ENCODE assay signal across 8 cellular contexts in the genomic region with DNA sequence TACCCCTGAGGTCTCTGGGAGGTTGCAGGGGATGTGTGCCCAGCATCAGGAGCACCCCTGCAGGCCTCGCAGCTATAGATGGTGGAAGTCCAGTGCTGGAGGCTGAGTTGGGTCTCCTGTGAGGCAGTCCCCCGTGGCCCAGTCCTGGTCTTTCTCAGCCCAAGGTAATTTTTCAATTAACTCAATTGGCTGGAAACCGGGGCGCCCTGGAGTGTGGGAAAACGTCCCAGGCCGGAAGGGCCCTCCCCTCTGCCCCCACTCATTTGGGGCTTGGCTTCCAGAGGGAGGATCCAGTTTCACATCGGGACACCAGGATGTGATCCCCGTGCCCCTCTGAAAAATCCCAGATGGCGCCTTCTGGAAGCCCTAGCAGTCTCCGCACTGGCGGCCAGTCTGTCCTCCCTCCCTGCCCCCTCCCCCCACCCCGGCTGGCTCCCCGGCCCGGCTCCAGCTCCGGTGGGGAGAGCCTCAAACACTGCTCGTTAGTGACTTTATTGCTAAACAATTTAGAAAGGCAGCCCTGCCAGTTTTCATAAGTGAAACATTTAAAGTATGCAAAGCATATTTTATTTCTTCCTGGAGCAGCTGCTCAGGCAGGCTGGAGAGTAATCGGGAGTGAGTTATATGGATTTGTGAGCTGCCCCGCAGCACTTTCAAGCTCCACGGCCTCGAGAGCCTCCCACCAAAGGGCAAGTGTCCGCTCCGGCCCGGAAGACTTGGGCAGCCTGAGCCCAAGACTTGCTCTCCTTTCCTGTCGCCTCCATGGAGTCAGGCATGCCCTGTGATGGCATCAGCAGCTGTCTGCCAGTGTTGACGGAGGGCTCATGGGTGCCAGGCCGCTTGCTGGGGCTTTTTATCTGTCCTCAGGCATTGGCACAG.
A peak's percentile ranks its signal among the peaks of the same experiment; 100 is the strongest.
DNase-seq lines count a peak whose midpoint lies in the region; ATAC-seq and TF ChIP-seq lines count a peak whose summit lies in the region.

No MANE protein-coding gene starts in this region.

- 16 to 17% methylated on average over 26 of the region's 26 CpGs for WGBS in heart right ventricle, 2 donors

- no peaks in the 10 kb centered on the region for H3K36me3 Mint-ChIP-seq in progenitor cell of endocrine pancreas (ENCODE audit: insufficient read depth)
- no peaks in the 10 kb centered on the region for H3K36me3 Mint-ChIP-seq in stimulated activated effector memory CD8-positive, alpha-beta T cell treated with anti-CD3 and anti-CD28 coated beads, Interleukin-12 subunit alpha, Interleukin-12 subunit beta, amount 100 ng/mL, for 72 hours

- H3K4me1 ChIP-seq in heart right ventricle = peaks cover 11 to 61% (median 41%) of the 10 kb centered on the region in 9 donors

- intact Hi-C loops in heart right ventricle (cut with DNase I) = no loop called here

- H3K27me3 ChIP-seq in heart right ventricle = no peaks in the 10 kb centered on the region

- no peaks in the 10 kb centered on the region for H3K9me3 Mint-ChIP-seq in progenitor cell of endocrine pancreas (ENCODE audit: low read depth)
- no peaks in the 10 kb centered on the region for H3K9me3 Mint-ChIP-seq in stimulated activated effector memory CD8-positive, alpha-beta T cell treated with anti-CD3 and anti-CD28 coated beads, Interleukin-12 subunit alpha, Interleukin-12 subunit beta, amount 100 ng/mL, for 72 hours

- H3K9me3 ChIP-seq in heart right ventricle = no peaks in the 10 kb centered on the region

- no peak for TF ChIP-seq CTCF in heart right ventricle (IDR thresholded peaks at IDR 0.05)
- no peak for TF ChIP-seq CTCF in progenitor cell of endocrine pancreas (IDR thresholded peaks at IDR 0.05; ENCODE audit: unreplicated experiment)

- H3K36me3 ChIP-seq in heart right ventricle = no peaks in the 10 kb centered on the region

- TF ChIP-seq POLR2A in erythroblast (IDR thresholded peaks at IDR 0.05; ENCODE audit: low read length) = no peak

- H3K27ac ChIP-seq in heart right ventricle = peak overlapping the region; percentile 31 to 94 (median 78)

- ATAC-seq in heart right ventricle (peak; percentile 67 to 89 (median 74)), GM21576 (IDR thresholded peaks at IDR 0.05; ENCODE audit: unreplicated experiment) (no peak)
- no peak for ATAC-seq in stimulated activated effector memory CD8-positive, alpha-beta T cell treated with anti-CD3 and anti-CD28 coated beads, Interleukin-12 subunit alpha, Interleukin-12 subunit beta, amount 100 ng/mL, for 72 hours

- no peak overlapping the region for H3K27ac Mint-ChIP-seq in progenitor cell of endocrine pancreas
- H3K27ac Mint-ChIP-seq in stimulated activated effector memory CD8-positive, alpha-beta T cell treated with anti-CD3 and anti-CD28 coated beads, Interleukin-12 subunit alpha, Interleukin-12 subunit beta, amount 100 ng/mL, for 72 hours = no peak overlapping the region

- no peaks in the 10 kb centered on the region for H3K27me3 Mint-ChIP-seq in progenitor cell of endocrine pancreas

- DNase-seq in Daoy (ENCODE audit: low read depth) (peak; percentile 73), amygdala (lab: John Stamatoyannopoulos, UW) (peak in 36 of 56 donors; percentile 14 to 74 (median 52)), heart right ventricle (peak; percentile 41 to 49), putamen (ENCODE audit: low spot score) (peak; percentile 58), erythroblast (lab: John Stamatoyannopoulos, UW) (no peak), progenitor cell of endocrine pancreas (ENCODE audit: low spot score, unreplicated experiment) (no peak)
- no peak for DNase-seq in stimulated activated effector memory CD8-positive, alpha-beta T cell treated with anti-CD3 and anti-CD28 coated beads, Interleukin-12 subunit alpha, Interleukin-12 subunit beta, amount 100 ng/mL, for 72 hours (ENCODE audit: low spot score in 2 of 2)

- peaks cover 12% of the 10 kb centered on the region for H3K4me1 Mint-ChIP-seq in progenitor cell of endocrine pancreas (ENCODE audit: low read depth)
- H3K4me1 Mint-ChIP-seq in stimulated activated effector memory CD8-positive, alpha-beta T cell treated with anti-CD3 and anti-CD28 coated beads, Interleukin-12 subunit alpha, Interleukin-12 subunit beta, amount 100 ng/mL, for 72 hours = no peaks in the 10 kb centered on the region

- H3K4me3 Mint-ChIP-seq in progenitor cell of endocrine pancreas (ENCODE audit: low read depth) = no peak overlapping the region
- H3K4me3 Mint-ChIP-seq in stimulated activated effector memory CD8-positive, alpha-beta T cell treated with anti-CD3 and anti-CD28 coated beads, Interleukin-12 subunit alpha, Interleukin-12 subunit beta, amount 100 ng/mL, for 72 hours = no peak overlapping the region

- peak overlapping the region in 6 of 10 donors; percentile 3 to 42 (median 28) for H3K4me3 ChIP-seq in heart right ventricle

Comparison
In these comparisons a context has a peak if more than half of its experiments do, and no peak if none do; other contexts are left out.
1. DNase-seq: peak in Daoy (single experiment), amygdala (36 of 56), heart right ventricle (2 of 2) and putamen (single experiment); none in erythroblast (0 of 2), progenitor cell of endocrine pancreas (single experiment) and stimulated activated effector memory CD8-positive, alpha-beta T cell treated with anti-CD3 and anti-CD28 coated beads, Interleukin-12 subunit alpha, Interleukin-12 subunit beta, amount 100 ng/mL, for 72 hours (0 of 2).
2. ATAC-seq: peak in heart right ventricle (8 of 8); none in GM21576 (single experiment) and stimulated activated effector memory CD8-positive, alpha-beta T cell treated with anti-CD3 and anti-CD28 coated beads, Interleukin-12 subunit alpha, Interleukin-12 subunit beta, amount 100 ng/mL, for 72 hours (single experiment).